Comparison of ENCODE assay signal across 15 cellular contexts in genomic region chr18:75581336-75582121, GRCh38.
DNase-seq lines count a peak whose midpoint lies in the region; ATAC-seq and TF ChIP-seq lines count a peak whose summit lies in the region.
"Had no signal": no experiment of that assay in that cellular context is flagged by ENCODE, and none has a peak within 500 bp of the region (broad histone marks: within the 10 kb centered on the region; RNA-seq: fewer than 3 reads in every experiment).

No MANE protein-coding gene starts in this region.

- peak overlapping the region; percentile 40 for H2AFZ ChIP-seq in osteoblast (ENCODE audit: low read length)

- TF ChIP-seq CTCF in BJ (IDR thresholded peaks at IDR 0.05; ENCODE audit: insufficient read depth, low read depth, low read length) (no peak), esophagus muscularis mucosa (IDR thresholded peaks at IDR 0.05) (no peak), osteoblast (IDR thresholded peaks at IDR 0.05; ENCODE audit: extremely low read depth, low read depth, low read length) (no peak)

- CTCF ChIA-PET in BJ (lab: Yijun Ruan, JAX): no interaction called here

- H3K36me3 ChIP-seq in BJ (ENCODE audit: control insufficient read depth, insufficient read depth, low read length): no peaks in the 10 kb centered on the region
- H3K36me3 ChIP-seq in esophagus muscularis mucosa: no peaks in the 10 kb centered on the region
- H3K36me3 ChIP-seq in osteoblast (ENCODE audit: insufficient read depth, low read length): no peaks in the 10 kb centered on the region

- no peak for TF ChIP-seq POLR2A in esophagus muscularis mucosa (IDR thresholded peaks at IDR 0.05; ENCODE audit: low read depth)

- H3K4me2 ChIP-seq in osteoblast (ENCODE audit: insufficient read depth, low read length): peak overlapping the region; percentile 54
- H3K4me2 ChIP-seq: A549 had no signal

- ATAC-seq in GM18519 (IDR thresholded peaks at IDR 0.05; ENCODE audit: low FRiP score, unreplicated experiment) (no peak), HG02588 (IDR thresholded peaks at IDR 0.05; ENCODE audit: unreplicated experiment) (no peak)
- ATAC-seq: A549 had no signal

- H3K9me3 ChIP-seq in esophagus muscularis mucosa: no peaks in the 10 kb centered on the region
- no peaks in the 10 kb centered on the region for H3K9me3 ChIP-seq in osteoblast (ENCODE audit: low read depth, low read length)
- H3K9me3 ChIP-seq: A549 had no signal

- no peak for TF ChIP-seq EP300 in esophagus muscularis mucosa (IDR thresholded peaks at IDR 0.05)

- WGBS in esophagus muscularis mucosa: 75% methylated on average over 8 of the region's 8 CpGs

- intact Hi-C loops in esophagus muscularis mucosa (cut with DNase I): no loop called here

- no peaks in the 10 kb centered on the region for H3K79me2 ChIP-seq in osteoblast (ENCODE audit: insufficient read depth, low read length)

- no peak overlapping the region for H3K4me3 ChIP-seq in BJ (ENCODE audit: low read depth, low read length)
- no peak overlapping the region for H3K4me3 ChIP-seq in esophagus muscularis mucosa
- H3K4me3 ChIP-seq in osteoblast (ENCODE audit: insufficient read depth, low read length): peak overlapping the region; percentile 15
- H3K4me3 ChIP-seq: A549 had no signal

- H3K27ac ChIP-seq in esophagus muscularis mucosa (replicated peaks in 1 of 4) (no peak overlapping the region), osteoblast (ENCODE audit: low read depth, low read length) (peak overlapping the region; percentile 10)
- H3K27ac ChIP-seq: A549 had no signal

- DNase-seq in BJ (ENCODE audit: low read depth) (peak; percentile 1), LHCN-M2 (ENCODE audit: low read depth) (peak; percentile 47), esophagus muscularis mucosa (ENCODE audit: extremely low spot score) (peak; percentile 68), osteoblast (ENCODE audit: insufficient read length, low spot score, missing footprints) (no peak)
- no peak for DNase-seq in stimulated activated naive CD4-positive, alpha-beta T cell treated with Interleukin-2 at 50 U/mL for 16 hours (lab: John Stamatoyannopoulos, UW)
- DNase-seq in activated CD4-positive, alpha-beta T cell treated with anti-CD3 and anti-CD28 coated beads, Interleukin-2, amount 50 U/mL, for 4 hours: no peak
- DNase-seq: CD4-positive, alpha-beta memory T cell; KBM-7; NCI-H1092; NCI-H1694; NCI-H2107; NCI-H345 had no signal

- no peaks in the 10 kb centered on the region for H3K4me1 ChIP-seq in esophagus muscularis mucosa
- H3K4me1 ChIP-seq in osteoblast (ENCODE audit: insufficient read depth, low read length): no peaks in the 10 kb centered on the region
- H3K4me1 ChIP-seq: A549 had no signal

- POLR2A ChIA-PET in BJ (lab: Charles Lee): no interaction called here

- H4K20me1 ChIP-seq in osteoblast (ENCODE audit: insufficient read depth, low read length): no peaks in the 10 kb centered on the region

- no peaks in the 10 kb centered on the region for H3K27me3 ChIP-seq in BJ (ENCODE audit: control insufficient read depth, insufficient read depth, low read length)
- no peaks in the 10 kb centered on the region for H3K27me3 ChIP-seq in esophagus muscularis mucosa
- no peaks in the 10 kb centered on the region for H3K27me3 ChIP-seq in osteoblast (ENCODE audit: insufficient read depth, low read length)

Comparison
In these comparisons a context has a peak if more than half of its experiments do, and no peak if none do; other contexts are left out.
1. DNase-seq: peak in BJ (single experiment), LHCN-M2 (single experiment) and esophagus muscularis mucosa (single experiment); none in osteoblast (single experiment), stimulated activated naive CD4-positive, alpha-beta T cell treated with Interleukin-2 at 50 U/mL for 16 hours (single experiment) and activated CD4-positive, alpha-beta T cell treated with anti-CD3 and anti-CD28 coated beads, Interleukin-2, amount 50 U/mL, for 4 hours (0 of 2).